Comparison of ENCODE assay signal across 19 cellular contexts in genomic region chr1:44351289-44351688, GRCh38.
"Had no signal": no experiment of that assay in that cellular context is flagged by ENCODE, and none has a peak within 500 bp of the region (broad histone marks: within the 10 kb centered on the region; RNA-seq: fewer than 3 reads in every experiment).

No MANE protein-coding gene starts in this region.

- H3K27ac ChIP-seq: SJSA1, SK-N-MC had no signal

- DNase-seq: Karpas-422, KG1, MV-4-11, NCI-H1048, NCI-H1105, NCI-H1417, NCI-H1436 treated with DMSO at 0.1 percent for 48 hours, NCI-H1694 treated with DMSO at 0.1 percent for 48 hours, NCI-H1930, NCI-H2081, NCI-H2107, NCI-H2227 treated with DMSO at 0.1 percent for 48 hours, NCI-H524, NCI-H69, Right ventricle myocardium superior, RPMI8226, SIG-M5 had no signal

- H3K27me3 ChIP-seq: SJSA1 had no signal

- H3K4me3 ChIP-seq: SJSA1, SK-N-MC had no signal

- H3K9me3 ChIP-seq: SJSA1 had no signal
